ENCODE assay signal across 8 cellular contexts in genomic region chrX:50204364-50204899, GRCh38. TPM values are rescaled to one million over a fixed set of nuclear protein-coding genes. Genes with fewer than 3 reads are reported as not detected.
DNase-seq lines count a peak whose midpoint lies in the region; ATAC-seq and TF ChIP-seq lines count a peak whose summit lies in the region.

TSS of gene CCNB3 (plus strand) at chrX:50204765. CDS start at chrX:50285164, 80,399 bp downstream.

- no peaks in the 10 kb centered on the region for H3K9me3 Mint-ChIP-seq in natural killer cell treated with Interleukin-12 subunit alpha and Interleukin-12 subunit beta and Interleukin-15 and Interleukin-18, amount 100 ng/mL, for 72 hours

- peaks cover 6% of the 10 kb centered on the region for H3K4me1 ChIP-seq in HUES48 (ENCODE audit: control insufficient read depth, insufficient read depth, low read length)
- H3K4me1 ChIP-seq in OCI-LY7 (ENCODE audit: insufficient read depth, low read length, poor library complexity, severe bottlenecking) = peaks cover 13% of the 10 kb centered on the region
- peaks cover 0 to 10% (median 6%) of the 10 kb centered on the region in 4 donors for H3K4me1 ChIP-seq in esophagus muscularis mucosa

- no peak for TF ChIP-seq EP300 in esophagus muscularis mucosa (IDR thresholded peaks at IDR 0.05)

- DNase-seq in DMS53 (lab: John Stamatoyannopoulos, UW) (peak; percentile 87), OCI-LY7 (ENCODE audit: low spot score) (peak; percentile 88), esophagus muscularis mucosa (ENCODE audit: extremely low spot score) (no peak)
- DNase-seq in activated T-cell treated with anti-CD3 and anti-CD28 coated beads, Interleukin-2, amount 50 U/mL, for 1 hour = peak; percentile 66
- peak; percentile 77 for DNase-seq in natural killer cell treated with Interleukin-12 subunit alpha and Interleukin-12 subunit beta and Interleukin-15 and Interleukin-18, amount 100 ng/mL, for 72 hours (ENCODE audit: low spot score)
- DNase-seq in stimulated activated naive CD4-positive, alpha-beta T cell treated with Interleukin-2 at 50 U/mL for 16 hours (lab: John Stamatoyannopoulos, UW) = peak; percentile 64

- H3K27me3 ChIP-seq in HUES48 (ENCODE audit: control insufficient read depth, insufficient read depth, low read length) (no peaks in the 10 kb centered on the region), esophagus muscularis mucosa (no peaks in the 10 kb centered on the region)

- no peaks in the 10 kb centered on the region for H3K79me2 ChIP-seq in OCI-LY7 (ENCODE audit: insufficient read depth, low read depth, low read length)

- peak within 1 kb of the TSS; percentile 69 for H3K4me2 ChIP-seq in OCI-LY7 (ENCODE audit: low read length)

- WGBS in esophagus muscularis mucosa = 17% methylated on average over 19 of the region's 19 CpGs

- H3K4me1 Mint-ChIP-seq in natural killer cell treated with Interleukin-12 subunit alpha and Interleukin-12 subunit beta and Interleukin-15 and Interleukin-18, amount 100 ng/mL, for 72 hours (ENCODE audit: low read depth in 2 of 2) = peaks cover 12 to 13% of the 10 kb centered on the region in 2 donors

- peak within 1 kb of the TSS; percentile 86 to 93 for H3K27ac Mint-ChIP-seq in natural killer cell treated with Interleukin-12 subunit alpha and Interleukin-12 subunit beta and Interleukin-15 and Interleukin-18, amount 100 ng/mL, for 72 hours

- H3K27me3 Mint-ChIP-seq in natural killer cell treated with Interleukin-12 subunit alpha and Interleukin-12 subunit beta and Interleukin-15 and Interleukin-18, amount 100 ng/mL, for 72 hours = peaks cover 0 to 8% of the 10 kb centered on the region in 2 donors

- ATAC-seq in GM21515 (IDR thresholded peaks at IDR 0.05; ENCODE audit: unreplicated experiment) = peak; percentile 98
- peak; percentile 95 to 97 for ATAC-seq in natural killer cell treated with Interleukin-12 subunit alpha and Interleukin-12 subunit beta and Interleukin-15 and Interleukin-18, amount 100 ng/mL, for 72 hours

- intact Hi-C loops in OCI-LY7 (cut with micrococcal nuclease; ENCODE audit: unreplicated experiment) = loop anchor here (5.0 kb wide), 1 partner anchor 282 kb away; the partner anchor contains the start of gene CLCN5
- intact Hi-C loops in esophagus muscularis mucosa (cut with DNase I) = loop anchor here (2.0 kb wide), 1 partner anchor 288 kb away; no protein-coding TSS in a partner anchor

- no peak within 1 kb of the TSS for H3K9ac ChIP-seq in HUES48 (ENCODE audit: low read depth, low read length)

- no peak for TF ChIP-seq POLR2A in esophagus muscularis mucosa (IDR thresholded peaks at IDR 0.05; ENCODE audit: low read depth)

- TF ChIP-seq CTCF in OCI-LY7 (conservative IDR thresholded peaks at IDR 0.05; ENCODE audit: low read length) = peak; percentile 49; the same call in 1 of the 2 replicates
- peak; percentile 59 to 64 (median 63) for TF ChIP-seq CTCF in esophagus muscularis mucosa (IDR thresholded peaks at IDR 0.05)

- H3K4me3 Mint-ChIP-seq in natural killer cell treated with Interleukin-12 subunit alpha and Interleukin-12 subunit beta and Interleukin-15 and Interleukin-18, amount 100 ng/mL, for 72 hours = peak within 1 kb of the TSS; percentile 81

- no peaks in the 10 kb centered on the region for H3K36me3 Mint-ChIP-seq in natural killer cell treated with Interleukin-12 subunit alpha and Interleukin-12 subunit beta and Interleukin-15 and Interleukin-18, amount 100 ng/mL, for 72 hours

- H3K9me3 ChIP-seq in HUES48 (ENCODE audit: control insufficient read depth, insufficient read depth, low read length) (no peaks in the 10 kb centered on the region), OCI-LY7 (ENCODE audit: low read length) (no peaks in the 10 kb centered on the region), esophagus muscularis mucosa (no peaks in the 10 kb centered on the region)

- peak within 1 kb of the TSS; percentile 95 for H2AFZ ChIP-seq in OCI-LY7 (ENCODE audit: low read length)

- POLR2A ChIA-PET in OCI-LY7 (lab: Charles Lee) = interaction anchor here (0.7 to 1.4 kb wide), 2 partner anchors 59 to 283 kb away, joined by 3 read pairs; no protein-coding TSS in a partner anchor

- no peaks in the 10 kb centered on the region for H3K9me2 ChIP-seq in OCI-LY7 (ENCODE audit: insufficient read depth, low read length)

- H3K4me3 ChIP-seq in HUES48 (ENCODE audit: low read depth, low read length) (peak within 1 kb of the TSS; percentile 46), OCI-LY7 (ENCODE audit: low read depth, low read length, poor library complexity, severe bottlenecking) (peak within 1 kb of the TSS; percentile 59), esophagus muscularis mucosa (peak within 1 kb of the TSS; percentile 41 to 55 (median 42))

- no peaks in the 10 kb centered on the region for H3K36me3 ChIP-seq in HUES48 (ENCODE audit: control insufficient read depth, insufficient read depth, low read length)
- no peaks in the 10 kb centered on the region for H3K36me3 ChIP-seq in OCI-LY7 (ENCODE audit: insufficient read depth, low read length)
- H3K36me3 ChIP-seq in esophagus muscularis mucosa = no peaks in the 10 kb centered on the region

- no peaks in the 10 kb centered on the region for H4K20me1 ChIP-seq in OCI-LY7 (ENCODE audit: insufficient read depth, low read length)

- H3K27ac ChIP-seq in HUES48 (ENCODE audit: low read depth, low read length) (no peak within 1 kb of the TSS), OCI-LY7 (ENCODE audit: low read depth, low read length, poor library complexity, severe bottlenecking) (peak within 1 kb of the TSS; percentile 58), esophagus muscularis mucosa (replicated peaks in 1 of 4) (peak within 1 kb of the TSS in 2 of 4 donors; percentile 34 to 35)

- BruUV-seq in OCI-LY7 (replicated peaks; lab: Mats Ljungman, UMichigan) = no TSS peak

- CTCF ChIA-PET in OCI-LY7 (lab: Charles Lee; ENCODE audit: unreplicated experiment) = no interaction called here

RNA-seq across cellular contexts. Expression of gene CCNB3, which starts in this region (rescaled TPM):
- total RNA-seq in OCI-LY7 (2014; rRNA removed; shearing (Covaris generic)) = 0.95 and 2.7 TPM in 2 replicates
- total RNA-seq in OCI-LY7 (2022) (1.8 and 2.0 TPM in 2 replicates), esophagus muscularis mucosa (1 to 10 TPM in 2 of 4 donors, under 1 TPM in 1, not detected in 1; under 0.01 to 4.9 (median 3.1) TPM)
- under 1 TPM; 0.22 to 0.74 TPM for total RNA-seq in natural killer cell treated with Interleukin-12 subunit alpha and Interleukin-12 subunit beta and Interleukin-15 and Interleukin-18, amount 100 ng/mL, for 72 hours

Comparison
In these comparisons a context has a peak if more than half of its experiments do, and no peak if none do; other contexts are left out.
1. Peak in DNase-seq and ATAC-seq in natural killer cell treated with Interleukin-12 subunit alpha and Interleukin-12 subunit beta and Interleukin-15 and Interleukin-18, amount 100 ng/mL, for 72 hours; RNA of the gene not detected or under 1 TPM.